7 cellular contexts compared by ENCODE assay signal in genomic region chr1:206469933-206470691, GRCh38. TPM values are rescaled to one million over a fixed set of nuclear protein-coding genes. Genes with fewer than 3 reads are reported as not detected.
DNase-seq lines count a peak whose midpoint lies in the region; ATAC-seq and TF ChIP-seq lines count a peak whose summit lies in the region.

Gene IKBKE (plus strand): TSS chr1:206470476. CDS start chr1:206473228, 2,752 bp downstream.

- peak; percentile 86 for DNase-seq in LHCN-M2 (ENCODE audit: low read depth)
- peak; percentile 76 for DNase-seq in UCSD-AML1 (lab: John Stamatoyannopoulos, UW; ENCODE audit: unreplicated experiment)
- no peak for DNase-seq in coronary artery (ENCODE audit: low spot score)
- peak; percentile 81 for DNase-seq in left kidney (ENCODE audit: low read depth, low spot score)
- DNase-seq in stimulated activated CD8-positive, alpha-beta memory T cell treated with anti-CD3 and anti-CD28 coated beads, Interleukin-4, amount 100 ng/mL, for 48 hours = peak; percentile 59

- peak; percentile 68 for ATAC-seq in GM21786 (IDR thresholded peaks at IDR 0.05; ENCODE audit: unreplicated experiment)

- H3K4me3 ChIP-seq in coronary artery = peak within 1 kb of the TSS; percentile 80

- peak; percentile 50 for TF ChIP-seq POLR2A in GM10847 (IDR thresholded peaks at IDR 0.05; ENCODE audit: extremely low read depth, insufficient read length)

- TF ChIP-seq CTCF in coronary artery (IDR thresholded peaks at IDR 0.05) = no peak

- peak within 1 kb of the TSS; percentile 24 to 62 for H3K27ac ChIP-seq in coronary artery

RNA-seq across cellular contexts. Expression of gene IKBKE, which starts in this region (rescaled TPM):
- 9.2 and 10.7 TPM in 2 replicates for total RNA-seq in LHCN-M2 (2014; rRNA removed)
- polyA plus RNA-seq in LHCN-M2 (2012) = 11.1 TPM
